8 cellular contexts compared by ENCODE assay signal in genomic region chr22:46578251-46578823, GRCh38. TPM values are rescaled to one million over a fixed set of nuclear protein-coding genes. Genes with fewer than 3 reads are reported as not detected.
DNase-seq lines count a peak whose midpoint lies in the region; ATAC-seq, FAIRE-seq and TF ChIP-seq lines count a peak whose summit lies in the region.

No MANE protein-coding gene starts in this region.

- peaks cover 31% of the 10 kb centered on the region for H3K4me1 Mint-ChIP-seq in activated naive CD8-positive, alpha-beta T cell treated with anti-CD3 and anti-CD28 coated beads, Interleukin-2, amount 10 ng/mL, durations not matched to agents 7 days and 5 days
- H3K4me1 Mint-ChIP-seq in stimulated activated memory B cell treated with anti-CD40 and anti-IgM and Interleukin-4, amounts not matched to agents 10 μg/mL and 1 μg/mL and 100 μg/mL, for 72 hours = peaks cover 74% of the 10 kb centered on the region

- no peaks in the 10 kb centered on the region for H3K9me3 ChIP-seq in HUES6 (ENCODE audit: control insufficient read depth, insufficient read depth, low read depth, low read length)
- H3K9me3 ChIP-seq in iPS-20b (ENCODE audit: insufficient read depth, low read depth, low read length) = no peaks in the 10 kb centered on the region
- no peaks in the 10 kb centered on the region for H3K9me3 ChIP-seq in prostate gland

- peaks cover 8% of the 10 kb centered on the region for H3K27me3 ChIP-seq in HUES6 (ENCODE audit: control insufficient read depth, insufficient read depth, low read length)
- peaks cover 23% of the 10 kb centered on the region; the same call in 1 of the 2 replicates for H3K27me3 ChIP-seq in iPS-20b (ENCODE audit: insufficient read depth, low read length)
- no peaks in the 10 kb centered on the region for H3K27me3 ChIP-seq in prostate gland (replicated peaks; ENCODE audit: insufficient read depth)

- no peak for ATAC-seq in activated naive CD8-positive, alpha-beta T cell treated with anti-CD3 and anti-CD28 coated beads, Interleukin-2, amount 10 ng/mL, durations not matched to agents 7 days and 5 days (ENCODE audit: low read depth)
- no peak for ATAC-seq in stimulated activated memory B cell treated with anti-CD40 and anti-IgM and Interleukin-4, amounts not matched to agents 10 μg/mL and 1 μg/mL and 100 μg/mL, for 72 hours
- no peak for ATAC-seq in GM18517 (IDR thresholded peaks at IDR 0.05; ENCODE audit: unreplicated experiment)
- no peak for ATAC-seq in GM18909 (IDR thresholded peaks at IDR 0.05; ENCODE audit: poor library complexity, unreplicated experiment)

- POLR2A ChIA-PET in activated naive CD8-positive, alpha-beta T cell treated with anti-CD3 and anti-CD28 coated beads, Interleukin-2, amount 10 ng/mL, durations not matched to agents 7 days and 5 days (lab: Charles Lee) = interaction anchor here (1.0 to 1.4 kb wide), 2 partner anchors 14 to 34 kb away, joined by 3 read pairs; no protein-coding TSS in a partner anchor

- no peak for TF ChIP-seq CTCF in prostate gland (IDR thresholded peaks at IDR 0.05)

- H3K4me3 ChIP-seq in HUES6 (ENCODE audit: low read depth, low read length) (peak overlapping the region; percentile 80), iPS-20b (ENCODE audit: low read length) (peak overlapping the region; percentile 66; the same call in 1 of the 2 replicates), prostate gland (peak overlapping the region in 1 of 2 donors; percentile 48)

- H3K4me1 ChIP-seq in HUES6 (ENCODE audit: control insufficient read depth, insufficient read depth, low read length) (peaks cover 59% of the 10 kb centered on the region), iPS-20b (ENCODE audit: insufficient read depth, low read length) (peaks cover 6% of the 10 kb centered on the region), prostate gland (replicated peaks) (no peaks in the 10 kb centered on the region)

- peak overlapping the region; percentile 60 for H3K9ac ChIP-seq in HUES6 (ENCODE audit: low read length)
- peak overlapping the region; percentile 1; the same call in 1 of the 2 replicates for H3K9ac ChIP-seq in iPS-20b (ENCODE audit: low read depth, low read length)

- H3K27ac ChIP-seq in HUES6 (ENCODE audit: low read depth, low read length) (no peak overlapping the region), iPS-20b (ENCODE audit: low read length) (no peak overlapping the region), prostate gland (peak overlapping the region in 1 of 2 donors; percentile 53)

- H3K4me3 Mint-ChIP-seq in activated naive CD8-positive, alpha-beta T cell treated with anti-CD3 and anti-CD28 coated beads, Interleukin-2, amount 10 ng/mL, durations not matched to agents 7 days and 5 days = peak overlapping the region; percentile 87
- H3K4me3 Mint-ChIP-seq in stimulated activated memory B cell treated with anti-CD40 and anti-IgM and Interleukin-4, amounts not matched to agents 10 μg/mL and 1 μg/mL and 100 μg/mL, for 72 hours = peak overlapping the region; percentile 96

- H3K27ac Mint-ChIP-seq in activated naive CD8-positive, alpha-beta T cell treated with anti-CD3 and anti-CD28 coated beads, Interleukin-2, amount 10 ng/mL, durations not matched to agents 7 days and 5 days = peak overlapping the region; percentile 81
- H3K27ac Mint-ChIP-seq in stimulated activated memory B cell treated with anti-CD40 and anti-IgM and Interleukin-4, amounts not matched to agents 10 μg/mL and 1 μg/mL and 100 μg/mL, for 72 hours = peak overlapping the region; percentile 88

- H3K27me3 Mint-ChIP-seq in activated naive CD8-positive, alpha-beta T cell treated with anti-CD3 and anti-CD28 coated beads, Interleukin-2, amount 10 ng/mL, durations not matched to agents 7 days and 5 days = peaks cover 2% of the 10 kb centered on the region
- H3K27me3 Mint-ChIP-seq in stimulated activated memory B cell treated with anti-CD40 and anti-IgM and Interleukin-4, amounts not matched to agents 10 μg/mL and 1 μg/mL and 100 μg/mL, for 72 hours = no peaks in the 10 kb centered on the region

- H3K9me3 Mint-ChIP-seq in activated naive CD8-positive, alpha-beta T cell treated with anti-CD3 and anti-CD28 coated beads, Interleukin-2, amount 10 ng/mL, durations not matched to agents 7 days and 5 days = no peaks in the 10 kb centered on the region
- H3K9me3 Mint-ChIP-seq in stimulated activated memory B cell treated with anti-CD40 and anti-IgM and Interleukin-4, amounts not matched to agents 10 μg/mL and 1 μg/mL and 100 μg/mL, for 72 hours = no peaks in the 10 kb centered on the region

- no peaks in the 10 kb centered on the region for H3K36me3 Mint-ChIP-seq in activated naive CD8-positive, alpha-beta T cell treated with anti-CD3 and anti-CD28 coated beads, Interleukin-2, amount 10 ng/mL, durations not matched to agents 7 days and 5 days
- no peaks in the 10 kb centered on the region for H3K36me3 Mint-ChIP-seq in stimulated activated memory B cell treated with anti-CD40 and anti-IgM and Interleukin-4, amounts not matched to agents 10 μg/mL and 1 μg/mL and 100 μg/mL, for 72 hours

- no peak for FAIRE-seq in urothelium cell line (lab: Jason Lieb, UNC)

- 60% methylated on average over 9 of the region's 9 CpGs for WGBS in prostate gland

- no peak for TF ChIP-seq POLR2A in prostate gland (IDR thresholded peaks at IDR 0.05)

- intact Hi-C loops in prostate gland (cut with DNase I) = loop anchor here (5.0 kb wide), 2 partner anchors 74 to 159 kb away; partner anchors contain the start of gene CERK

- peak; percentile 34 for DNase-seq in activated naive CD8-positive, alpha-beta T cell treated with anti-CD3 and anti-CD28 coated beads, Interleukin-2, amount 10 ng/mL, durations not matched to agents 7 days and 5 days
- DNase-seq in urothelium cell line (ENCODE audit: low spot score) = no peak
- DNase-seq in prostate gland (ENCODE audit: low spot score) = no peak

- H3K36me3 ChIP-seq in HUES6 (ENCODE audit: control insufficient read depth, insufficient read depth, low read length) (no peaks in the 10 kb centered on the region), iPS-20b (ENCODE audit: insufficient read depth, low read depth, low read length) (no peaks in the 10 kb centered on the region), prostate gland (no peaks in the 10 kb centered on the region)

RNA-seq across cellular contexts. Expression of gene CELSR1, which starts 40.9 kb away (rescaled TPM):
- total RNA-seq in activated naive CD8-positive, alpha-beta T cell treated with anti-CD3 and anti-CD28 coated beads, Interleukin-2, amount 10 ng/mL, durations not matched to agents 7 days and 5 days = under 1 TPM; 0.31 to 0.33 TPM
- 10 to 100 TPM; 24.2 to 38.2 TPM for total RNA-seq in prostate gland

RNA-seq across cellular contexts. Expression of gene GRAMD4, which starts 41.8 kb away (rescaled TPM):
- total RNA-seq in activated naive CD8-positive, alpha-beta T cell treated with anti-CD3 and anti-CD28 coated beads, Interleukin-2, amount 10 ng/mL, durations not matched to agents 7 days and 5 days = 10 to 100 TPM; 20.2 to 23.2 TPM
- 10 to 100 TPM; 12.1 to 20.2 TPM for total RNA-seq in prostate gland

Comparison
In these comparisons a context has a peak if more than half of its experiments do, and no peak if none do; other contexts are left out.
1. RNA of gene CELSR1, which starts 40.9 kb away (total RNA-seq): 24.2 to 38.2 TPM in prostate gland; 0.31 to 0.33 TPM in activated naive CD8-positive, alpha-beta T cell treated with anti-CD3 and anti-CD28 coated beads, Interleukin-2, amount 10 ng/mL, durations not matched to agents 7 days and 5 days; every median in the first group is over 10 times any median in the second.